ENCODE assay signal across 11 cellular contexts in genomic region chr1:4172659-4173599, GRCh38.
A peak's percentile ranks its signal among the peaks of the same experiment; 100 is the strongest.
DNase-seq lines count a peak whose midpoint lies in the region; ATAC-seq, FAIRE-seq and TF ChIP-seq lines count a peak whose summit lies in the region.
"Had no signal": no experiment of that assay in that cellular context is flagged by ENCODE, and none has a peak within 500 bp of the region (broad histone marks: within the 10 kb centered on the region; RNA-seq: fewer than 3 reads in every experiment).

No MANE protein-coding gene starts in this region.

- DNase-seq in DMS 273 (lab: John Stamatoyannopoulos, UW; ENCODE audit: unreplicated experiment): peak; percentile 53
- no peak for DNase-seq in DMS 273 treated with DMSO at 0.1 percent for 48 hours (lab: John Stamatoyannopoulos, UW)
- DNase-seq in GM12891 (ENCODE audit: insufficient read length, low spot score): no peak
- peak; percentile 79 for DNase-seq in RPMI8226
- DNase-seq in left kidney (ENCODE audit: low read depth, low spot score): peak; percentile 48
- no peak for DNase-seq in GM03348 (ENCODE audit: low spot score)
- no peak for DNase-seq in RCC 7860 (ENCODE audit: low spot score)
- DNase-seq in left colon: no peak
- DNase-seq: effector CD8-positive, alpha-beta T cell; Right ventricle myocardium superior had no signal

- TF ChIP-seq POLR2A in GM12891 (IDR thresholded peaks at IDR 0.05; ENCODE audit: low read depth, low read length): no peak

- intact Hi-C loops in left colon (cut with DNase I, micrococcal nuclease): no loop called here

- ATAC-seq in left colon: no peak

- FAIRE-seq in GM12891 (lab: Jason Lieb, UNC) (peak; percentile 13), RCC 7860 (lab: Jason Lieb, UNC) (no peak)
- FAIRE-seq: GM12892 had no signal

TF ChIP-seq in GM12891, 5 proteins besides CTCF, POLR2A, EP300 and RAD21:
- TF ChIP-seq POU2F2 (IDR thresholded peaks at IDR 0.05; ENCODE audit: low read depth, low read length): no peak
- no peak for TF ChIP-seq TAF1 (IDR thresholded peaks at IDR 0.05; ENCODE audit: low read depth, low read length)
- TF ChIP-seq PAX5 (IDR thresholded peaks at IDR 0.05; ENCODE audit: insufficient read depth, low read length, severe bottlenecking): no peak
- TF ChIP-seq SPI1 (IDR thresholded peaks at IDR 0.05; ENCODE audit: low read depth, low read length): no peak
- no peak for TF ChIP-seq POLR2AphosphoS5 (IDR thresholded peaks at IDR 0.05; ENCODE audit: low read depth, low read length)

Comparison
In these comparisons a context has a peak if more than half of its experiments do, and no peak if none do; other contexts are left out.
1. DNase-seq: peak in DMS 273 (single experiment), RPMI8226 (single experiment) and left kidney (single experiment); none in DMS 273 treated with DMSO at 0.1 percent for 48 hours (single experiment), GM12891 (single experiment), GM03348 (single experiment), RCC 7860 (single experiment) and left colon (0 of 2).